In genomic region chr4:54427826-54428225, GRCh38 we compare ENCODE assay signal across 19 cellular contexts.
"Had no signal": no experiment of that assay in that cellular context is flagged by ENCODE, and none has a peak within 500 bp of the region (broad histone marks: within the 10 kb centered on the region; RNA-seq: fewer than 3 reads in every experiment).

No MANE protein-coding gene starts in this region.

- H3K27ac Mint-ChIP-seq: T-cell; T-helper 1 cell treated with Interleukin-12 subunit alpha and Interleukin-12 subunit beta and Interleukin-4 antibody, amounts not matched to agents 30 μg/mL and 1 μg/mL, for 36 hours had no signal

- H3K9me3 ChIP-seq: SK-N-SH had no signal

- H3K36me3 Mint-ChIP-seq: T-cell had no signal

- H3K9me3 Mint-ChIP-seq: T-cell; T-helper 1 cell treated with Interleukin-12 subunit alpha and Interleukin-12 subunit beta and Interleukin-4 antibody, amounts not matched to agents 30 μg/mL and 1 μg/mL, for 36 hours had no signal

- H3K4me1 Mint-ChIP-seq: T-cell had no signal

- H3K9me2 ChIP-seq: SK-N-SH had no signal

- H3K9ac ChIP-seq: SK-N-SH had no signal

- H3K27ac ChIP-seq: RWPE1 had no signal

- H3K4me2 ChIP-seq: SK-N-SH had no signal

- FAIRE-seq: RCC 7860 had no signal

- ATAC-seq: T-cell had no signal

- DNase-seq: Kasumi-1, KG1, NCI-H1092 treated with DMSO at 0.1 percent for 48 hours, NCI-H1436, NCI-H187, NCI-H2029, NCI-H2081 treated with DMSO at 0.1 percent for 48 hours, NCI-H2171 treated with DMSO at 0.1 percent for 48 hours, NCI-H345, NCI-H524, NCI-H526 treated with DMSO at 0.1 percent for 48 hours, NCI-H748 treated with DMSO at 0.1 percent for 48 hours, SHP77, SK-N-SH, SW 1271, T-cell had no signal

- H3K4me3 Mint-ChIP-seq: T-cell; T-helper 1 cell treated with Interleukin-12 subunit alpha and Interleukin-12 subunit beta and Interleukin-4 antibody, amounts not matched to agents 30 μg/mL and 1 μg/mL, for 36 hours had no signal
